ENCODE assay signal across 26 cellular contexts in genomic region chr14:28653521-28653920, GRCh38.
DNase-seq lines count a peak whose midpoint lies in the region; ATAC-seq and TF ChIP-seq lines count a peak whose summit lies in the region.
"Had no signal": no experiment of that assay in that cellular context is flagged by ENCODE, and none has a peak within 500 bp of the region (broad histone marks: within the 10 kb centered on the region; RNA-seq: fewer than 3 reads in every experiment).

No MANE protein-coding gene starts in this region.

- no peak overlapping the region for H2BK5ac ChIP-seq in mesenchymal stem cell (ENCODE audit: low read depth, low read length, poor library complexity, severe bottlenecking)
- no peak overlapping the region for H2BK5ac ChIP-seq in H9 (ENCODE audit: insufficient read length, low read length)

- H3K27ac Mint-ChIP-seq in H9 (no peak overlapping the region; a peak in 1 of 7 replicates), T-cell (no peak overlapping the region)
- H3K27ac Mint-ChIP-seq: activated CD4-positive, alpha-beta memory T cell treated with anti-CD3 and anti-CD28 coated beads for 36 hours; effector memory CD8-positive, alpha-beta T cell; mesothelial cell of epicardium; nephron had no signal

- POLR2A ChIA-PET in T-cell (lab: Charles Lee): no interaction called here

- H3K56ac ChIP-seq in H9 (ENCODE audit: insufficient read length, low read depth, low read length): no peak overlapping the region

- H4K5ac ChIP-seq in H9 (ENCODE audit: insufficient read length, low read depth, low read length): no peak overlapping the region

- no peaks in the 10 kb centered on the region for H3K36me3 ChIP-seq in mesenchymal stem cell (ENCODE audit: control insufficient read depth in 1 of 2, insufficient read depth in 2 of 2, low read depth in 1 of 2, low read length in 2 of 2)
- H3K36me3 ChIP-seq: brain microvascular endothelial cell, uterus had no signal

- H3K4ac ChIP-seq in mesenchymal stem cell (ENCODE audit: low read depth in 1 of 2, low read length in 2 of 2) (no peak overlapping the region), H9 (ENCODE audit: low read depth, low read length) (no peak overlapping the region)

- H3K4me1 Mint-ChIP-seq in H9 (peaks cover 12 to 18% of the 10 kb centered on the region in 2 experiments), T-cell (no peaks in the 10 kb centered on the region)
- H3K4me1 Mint-ChIP-seq: mesothelial cell of epicardium, nephron had no signal

- H3K23ac ChIP-seq in mesenchymal stem cell (ENCODE audit: low read length in 2 of 2) (no peak overlapping the region), H9 (ENCODE audit: insufficient read length, low read depth, low read length) (no peak overlapping the region)

- no peak overlapping the region for H3K4me3 ChIP-seq in mesenchymal stem cell (ENCODE audit: insufficient read depth in 1 of 2, low read depth in 1 of 2, low read length in 2 of 2)
- H3K4me3 ChIP-seq: uterus had no signal

- TF ChIP-seq POLR2A in GM18505 (IDR thresholded peaks at IDR 0.05; ENCODE audit: borderline replicate concordance, extremely low read depth, insufficient read depth, insufficient read length): no peak

- H4K20me1 ChIP-seq in H9 (ENCODE audit: control insufficient read depth, insufficient read depth, insufficient read length): no peaks in the 10 kb centered on the region

- no peak overlapping the region for H2BK120ac ChIP-seq in mesenchymal stem cell (ENCODE audit: low read depth, low read length)
- H2BK120ac ChIP-seq in H9 (ENCODE audit: low read depth, low read length, poor library complexity, severe bottlenecking): no peak overlapping the region

- CTCF ChIA-PET in T-cell (lab: Charles Lee): no interaction called here

- no peaks in the 10 kb centered on the region for H3K23me2 ChIP-seq in H9 (ENCODE audit: insufficient read length, low read depth, low read length, poor library complexity, severe bottlenecking)

- no peak overlapping the region for H3T11ph ChIP-seq in H9 (ENCODE audit: low read length)

- H3K36me3 Mint-ChIP-seq in H9 (ENCODE audit: insufficient read depth in 1 of 3, low read depth in 3 of 3) (0 out of 7 replicates have a peak, but pooled peaks cover 0 to 3% (median 2%) of the 10 kb centered on the region in 3 experiments), T-cell (no peaks in the 10 kb centered on the region)
- H3K36me3 Mint-ChIP-seq: activated CD4-positive, alpha-beta memory T cell treated with anti-CD3 and anti-CD28 coated beads for 36 hours; mesothelial cell of epicardium had no signal

- H3K9me3 Mint-ChIP-seq in H9 (peaks cover 0 to 3% of the 10 kb centered on the region in 2 experiments; a peak in 2 of 5 replicates), T-cell (peaks cover 10 to 17% (median 11%) of the 10 kb centered on the region in 3 donors)
- H3K9me3 Mint-ChIP-seq: mesothelial cell of epicardium, nephron had no signal

- WGBS in mesenchymal stem cell: 96% methylated on average over 2 of the region's 2 CpGs
- WGBS in H9 (ENCODE audit: extremely low coverage, insufficient read length, low lambda C conversion rate): no CpG with 5 or more reads among the region's 2 CpGs

- H3K9me3 ChIP-seq in mesenchymal stem cell (ENCODE audit: control insufficient read depth, low read length) (no peaks in the 10 kb centered on the region), H9 (ENCODE audit: control insufficient read depth, low read depth, low read length) (no peaks in the 10 kb centered on the region)
- H3K9me3 ChIP-seq: uterus had no signal

- no peak overlapping the region for H2AK5ac ChIP-seq in mesenchymal stem cell (ENCODE audit: low read length, severe bottlenecking)
- H2AK5ac ChIP-seq in H9 (ENCODE audit: insufficient read length, low read length): no peak overlapping the region

- no peak overlapping the region for H2BK20ac ChIP-seq in H9 (ENCODE audit: low read depth, low read length, poor library complexity, severe bottlenecking)

- no peak overlapping the region for H3K14ac ChIP-seq in mesenchymal stem cell (ENCODE audit: low read length in 2 of 2)
- no peak overlapping the region for H3K14ac ChIP-seq in H9 (ENCODE audit: insufficient read depth, low read length)

- no peaks in the 10 kb centered on the region for H3K4me1 ChIP-seq in mesenchymal stem cell (ENCODE audit: control insufficient read depth, insufficient read depth, low read depth, low read length)
- no peaks in the 10 kb centered on the region; the same call in 1 of the 2 replicates for H3K4me1 ChIP-seq in H9 (ENCODE audit: insufficient read depth, low read length)
- H3K4me1 ChIP-seq: uterus had no signal

- H2BK15ac ChIP-seq in mesenchymal stem cell (ENCODE audit: low read depth, poor library complexity, severe bottlenecking): no peak overlapping the region
- H2BK15ac ChIP-seq in H9 (ENCODE audit: low read depth, low read length): no peak overlapping the region

- no peaks in the 10 kb centered on the region for H3K79me2 ChIP-seq in H9 (ENCODE audit: insufficient read depth, low read length)

- no peak for TF ChIP-seq CTCF in H9 (conservative IDR thresholded peaks at IDR 0.05)

- H3K18ac ChIP-seq in mesenchymal stem cell (ENCODE audit: low read depth in 1 of 2, low read length in 2 of 2) (no peak overlapping the region), H9 (ENCODE audit: insufficient read length, low read depth, low read length) (no peak overlapping the region)

- no peak overlapping the region for H4K8ac ChIP-seq in mesenchymal stem cell (ENCODE audit: low read length)
- no peak overlapping the region for H4K8ac ChIP-seq in H9 (replicated peaks; ENCODE audit: insufficient read length, low read depth, low read length)

- H2BK12ac ChIP-seq in mesenchymal stem cell (ENCODE audit: low read length in 2 of 2): no peak overlapping the region
- no peak overlapping the region for H2BK12ac ChIP-seq in H9 (ENCODE audit: insufficient read length, low read depth, low read length)

- H2AFZ ChIP-seq in mesenchymal stem cell (ENCODE audit: low read depth, low read length): no peak overlapping the region
- H2AFZ ChIP-seq in H9 (ENCODE audit: low read length): no peak overlapping the region

- H3K27me3 ChIP-seq in mesenchymal stem cell (ENCODE audit: control insufficient read depth in 1 of 2, insufficient read depth in 1 of 2, low read length in 2 of 2) (no peaks in the 10 kb centered on the region), H9 (ENCODE audit: insufficient read depth, low read length) (no peaks in the 10 kb centered on the region)
- H3K27me3 ChIP-seq: brain microvascular endothelial cell, uterus had no signal

- H3K27me3 Mint-ChIP-seq in H9 (ENCODE audit: low read depth) (peaks cover 2% of the 10 kb centered on the region; the same call in 1 of the 2 replicates), T-cell (no peaks in the 10 kb centered on the region)
- H3K27me3 Mint-ChIP-seq: activated CD4-positive, alpha-beta memory T cell treated with anti-CD3 and anti-CD28 coated beads for 36 hours; effector memory CD8-positive, alpha-beta T cell had no signal

- H3K4me2 ChIP-seq in mesenchymal stem cell (ENCODE audit: low read length, poor library complexity, severe bottlenecking) (no peak overlapping the region), H9 (ENCODE audit: insufficient read depth, insufficient read length, low read length) (no peak overlapping the region)
- H3K4me2 ChIP-seq: KMS-11 had no signal

- H3K27ac ChIP-seq in mesenchymal stem cell (ENCODE audit: low read length, poor library complexity, severe bottlenecking): no peak overlapping the region
- no peak overlapping the region for H3K27ac ChIP-seq in H9 (ENCODE audit: insufficient read length, low read depth, low read length)
- H3K27ac ChIP-seq: brain microvascular endothelial cell, KMS-11, uterus had no signal

- ATAC-seq in GM18505 (IDR thresholded peaks at IDR 0.05; ENCODE audit: unreplicated experiment) (no peak), T-cell (replicated peaks in 1 of 4) (no peak)
- ATAC-seq: effector memory CD8-positive, alpha-beta T cell; HCT116; left colon; sciatic nerve; SK-N-SH treated with all-trans-retinoic acid at 6 μM for 48 hours had no signal

- H3K9ac ChIP-seq in mesenchymal stem cell (ENCODE audit: low read length): peak overlapping the region; percentile 11
- H3K9ac ChIP-seq in H9 (ENCODE audit: extremely low read depth, insufficient read length, low read length): no peak overlapping the region
- H3K9ac ChIP-seq: KMS-11 had no signal

- no peak overlapping the region for H3K4me3 Mint-ChIP-seq in H9
- no peak overlapping the region for H3K4me3 Mint-ChIP-seq in T-cell
- H3K4me3 Mint-ChIP-seq: activated CD4-positive, alpha-beta memory T cell treated with anti-CD3 and anti-CD28 coated beads for 36 hours; effector memory CD8-positive, alpha-beta T cell; mesothelial cell of epicardium; nephron had no signal

- H3K79me1 ChIP-seq in mesenchymal stem cell (replicated peaks; ENCODE audit: low read length, poor library complexity, severe bottlenecking): no peaks in the 10 kb centered on the region
- no peaks in the 10 kb centered on the region for H3K79me1 ChIP-seq in H9 (ENCODE audit: insufficient read depth, low read depth, low read length, poor library complexity, severe bottlenecking)

- peak; percentile 72 for DNase-seq in DMS53 treated with DMSO at 0.1 percent for 48 hours (lab: John Stamatoyannopoulos, UW; ENCODE audit: unreplicated experiment)
- DNase-seq in NCI-H146 (lab: John Stamatoyannopoulos, UW): peak; percentile 93
- DNase-seq in amniotic epithelial cell (ENCODE audit: low read depth): peak; percentile 73
- DNase-seq in mesenchymal stem cell: no peak
- no peak for DNase-seq in H9
- DNase-seq in ureter (ENCODE audit: low spot score): no peak
- DNase-seq in T-cell: no peak
- DNase-seq: activated CD4-positive, alpha-beta memory T cell treated with anti-CD3 and anti-CD28 coated beads for 36 hours; brain microvascular endothelial cell; C1 segment of cervical spinal cord; effector memory CD8-positive, alpha-beta T cell; GF-D8; glutamatergic neuron; left colon; MV-4-11; NCI-H1930; NCI-H446 treated with DMSO at 0.1 percent for 48 hours; T-helper 9 cell; uterus had no signal

- H4K91ac ChIP-seq in mesenchymal stem cell (ENCODE audit: low read length) (no peak overlapping the region), H9 (ENCODE audit: insufficient read length, low read depth, low read length) (no peak overlapping the region)

Comparison
In these comparisons a context has a peak if more than half of its experiments do, and no peak if none do; other contexts are left out.
1. DNase-seq: peak in DMS53 treated with DMSO at 0.1 percent for 48 hours (single experiment), NCI-H146 (single experiment) and amniotic epithelial cell (single experiment); none in mesenchymal stem cell (single experiment), H9 (single experiment), ureter (single experiment) and T-cell (0 of 34).